In the genomic region with DNA sequence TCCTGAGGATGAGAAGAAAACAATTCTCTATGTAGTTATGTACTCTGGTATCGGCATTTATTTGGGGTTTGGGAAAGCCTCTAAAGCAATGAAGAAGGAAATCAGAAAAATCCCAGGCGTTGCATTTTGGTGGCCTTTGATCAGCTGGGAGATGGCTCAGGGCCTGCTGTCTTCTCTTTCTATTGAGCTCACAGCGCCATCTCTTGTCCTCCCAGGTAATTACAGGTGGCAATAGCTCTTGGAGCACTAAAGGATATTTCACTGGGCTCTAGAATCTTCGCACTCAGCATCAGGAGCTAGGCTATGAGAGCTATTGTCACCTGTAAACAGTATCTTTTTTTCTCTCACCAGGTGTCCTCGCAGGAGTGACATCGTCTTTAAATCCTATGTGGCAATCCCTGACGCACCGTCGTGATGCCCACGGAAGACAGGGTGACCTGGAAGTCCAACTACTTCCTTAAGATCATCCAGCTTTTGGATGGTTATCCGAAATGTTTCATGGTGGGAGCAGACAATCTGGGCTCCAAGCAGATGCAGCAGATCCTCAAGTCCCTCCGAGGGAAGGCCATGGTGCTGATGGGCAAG, we compare ENCODE assay signal across 8 cellular contexts.
DNase-seq lines count a peak whose midpoint lies in the region; ATAC-seq, FAIRE-seq and TF ChIP-seq lines count a peak whose summit lies in the region.

No MANE protein-coding gene starts in this region.

- FAIRE-seq in urothelium cell line (lab: Jason Lieb, UNC) = no peak

- ATAC-seq in Right ventricle myocardium inferior = peak; percentile 87
- ATAC-seq in HG02759 (IDR thresholded peaks at IDR 0.05; ENCODE audit: unreplicated experiment) = peak; percentile 89

- intact Hi-C loops in Right ventricle myocardium inferior (cut with DNase I) (loop anchor here (2.0 to 5.0 kb wide), 5 partner anchors 41 to 516 kb away; a partner anchor contains a TSS), cardiac septum (cut with DNase I) (loop anchor here (2.0 kb wide), 2 partner anchors 191 to 365 kb away; no protein-coding TSS in a partner anchor)

- DNase-seq in Right ventricle myocardium inferior (ENCODE audit: missing footprints) (no peak), cardiac septum (ENCODE audit: low spot score) (no peak), NCI-H1417 (lab: John Stamatoyannopoulos, UW) (peak; percentile 76 to 94 (median 76)), T-helper 9 cell (peak; percentile 1), erythroblast (lab: John Stamatoyannopoulos, UW) (peak; percentile 56 to 77), mucosa of gallbladder (ENCODE audit: low spot score) (peak; percentile 76), urothelium cell line (ENCODE audit: low spot score) (peak; percentile 62)

- no peak for TF ChIP-seq POLR2A in erythroblast (IDR thresholded peaks at IDR 0.05; ENCODE audit: low read length)

Comparison
In these comparisons a context has a peak if more than half of its experiments do, and no peak if none do; other contexts are left out.
1. DNase-seq: peak in NCI-H1417 (3 of 3), T-helper 9 cell (single experiment), erythroblast (2 of 2), mucosa of gallbladder (single experiment) and urothelium cell line (single experiment); none in Right ventricle myocardium inferior (single experiment) and cardiac septum (single experiment).